In genomic region chr18:54218299-54218698, GRCh38 we compare ENCODE assay signal across 25 cellular contexts. TPM values are rescaled to one million over a fixed set of nuclear protein-coding genes. Genes with fewer than 3 reads are reported as not detected.
DNase-seq lines count a peak whose midpoint lies in the region; ATAC-seq and TF ChIP-seq lines count a peak whose summit lies in the region.
"Had no signal": no experiment of that assay in that cellular context is flagged by ENCODE, and none has a peak within 500 bp of the region (broad histone marks: within the 10 kb centered on the region; RNA-seq: fewer than 3 reads in every experiment).

No MANE protein-coding gene starts in this region.

- POLR2A ChIA-PET in A673 (lab: Charles Lee; ENCODE audit: low non-redundant PET), result interaction anchor here (0.6 kb wide), 1 partner anchor 50 kb away, joined by 5 read pairs; no protein-coding TSS in a partner anchor

- CTCF ChIA-PET in A673 (lab: Charles Lee), result no interaction called here
- CTCF ChIA-PET in activated CD8-positive, alpha-beta memory T cell treated with anti-CD3 and anti-CD28 coated beads, Interleukin-2, amount 10 ng/mL, durations not matched to agents 7 days and 5 days (lab: Charles Lee), result interaction anchor here (0.6 to 1.5 kb wide), 3 partner anchors 16 to 753 kb away, joined by 3 to 6 read pairs (median 3); partner anchors contain the start of gene POLI

- no peaks in the 10 kb centered on the region for H3K27me3 Mint-ChIP-seq in activated CD8-positive, alpha-beta memory T cell treated with anti-CD3 and anti-CD28 coated beads, Interleukin-2, amount 10 ng/mL, durations not matched to agents 7 days and 5 days
- H3K27me3 Mint-ChIP-seq: activated naive CD8-positive, alpha-beta T cell treated with anti-CD3 and anti-CD28 coated beads, Interleukin-2, amount 10 ng/mL, durations not matched to agents 7 days and 5 days had no signal

- H3K9me3 ChIP-seq in A673 (ENCODE audit: low read depth, low read length, poor library complexity, severe bottlenecking), result no peaks in the 10 kb centered on the region
- no peaks in the 10 kb centered on the region for H3K9me3 ChIP-seq in left ventricle myocardium inferior (replicated peaks)
- H3K9me3 ChIP-seq in WERI-Rb-1 (ENCODE audit: severe bottlenecking), result no peaks in the 10 kb centered on the region
- H3K9me3 ChIP-seq: HAP-1, testis had no signal

- DNase-seq in A673 (ENCODE audit: low spot score) (peak; percentile 69), GM12864 (ENCODE audit: low read depth) (no peak), NCI-H82 (lab: John Stamatoyannopoulos, UW) (peak; percentile 90), left lobe of liver (ENCODE audit: low spot score) (no peak), left ventricle myocardium inferior (no peak), WERI-Rb-1 (no peak)
- DNase-seq in activated CD8-positive, alpha-beta memory T cell treated with anti-CD3 and anti-CD28 coated beads, Interleukin-2, amount 10 ng/mL, durations not matched to agents 7 days and 5 days, result no peak
- DNase-seq: activated CD4-positive, alpha-beta T cell treated with anti-CD3 and anti-CD28 coated beads, Interleukin-2, amount 50 U/mL, for 1 hour; activated CD4-positive, CD25-positive, alpha-beta regulatory T cell; activated gamma-delta T cell; activated naive CD8-positive, alpha-beta T cell treated with anti-CD3 and anti-CD28 coated beads, Interleukin-2, amount 10 ng/mL, durations not matched to agents 7 days and 5 days; activated T-cell treated with anti-CD3 and anti-CD28 coated beads, Interleukin-2, amount 50 U/mL, for 4 hours; aorta; effector CD4-positive, alpha-beta T cell; kidney glomerular epithelial cell; NCI-H1092 treated with DMSO at 0.1 percent for 48 hours; NCI-H187; NCI-H2171; PC-3; stimulated activated naive CD8-positive, alpha-beta T cell treated with anti-CD3 and anti-CD28 coated beads, Interleukin-15, Interleukin-2, amounts not matched to agents 100 U/mL and 50 U/mL, for 24 hours; testis had no signal

- H3K36me3 Mint-ChIP-seq in activated CD8-positive, alpha-beta memory T cell treated with anti-CD3 and anti-CD28 coated beads, Interleukin-2, amount 10 ng/mL, durations not matched to agents 7 days and 5 days, result peaks cover 31% of the 10 kb centered on the region

- H3K27ac Mint-ChIP-seq in activated CD8-positive, alpha-beta memory T cell treated with anti-CD3 and anti-CD28 coated beads, Interleukin-2, amount 10 ng/mL, durations not matched to agents 7 days and 5 days, result no peak overlapping the region
- H3K27ac Mint-ChIP-seq: activated naive CD8-positive, alpha-beta T cell treated with anti-CD3 and anti-CD28 coated beads, Interleukin-2, amount 10 ng/mL, durations not matched to agents 7 days and 5 days had no signal

- no peaks in the 10 kb centered on the region for H3K9me3 Mint-ChIP-seq in activated CD8-positive, alpha-beta memory T cell treated with anti-CD3 and anti-CD28 coated beads, Interleukin-2, amount 10 ng/mL, durations not matched to agents 7 days and 5 days (ENCODE audit: low read depth)
- H3K9me3 Mint-ChIP-seq: activated naive CD8-positive, alpha-beta T cell treated with anti-CD3 and anti-CD28 coated beads, Interleukin-2, amount 10 ng/mL, durations not matched to agents 7 days and 5 days; activated T-cell treated with anti-CD3 and anti-CD28 coated beads, Interleukin-2, amount 50 U/mL, for 4 hours had no signal

- peaks cover 62% of the 10 kb centered on the region for H3K4me1 Mint-ChIP-seq in activated CD8-positive, alpha-beta memory T cell treated with anti-CD3 and anti-CD28 coated beads, Interleukin-2, amount 10 ng/mL, durations not matched to agents 7 days and 5 days

- no peak overlapping the region for H3K4me3 Mint-ChIP-seq in activated CD8-positive, alpha-beta memory T cell treated with anti-CD3 and anti-CD28 coated beads, Interleukin-2, amount 10 ng/mL, durations not matched to agents 7 days and 5 days
- H3K4me3 Mint-ChIP-seq: activated naive CD8-positive, alpha-beta T cell treated with anti-CD3 and anti-CD28 coated beads, Interleukin-2, amount 10 ng/mL, durations not matched to agents 7 days and 5 days; activated T-cell treated with anti-CD3 and anti-CD28 coated beads, Interleukin-2, amount 50 U/mL, for 4 hours had no signal

- H3K27me3 ChIP-seq in A673 (replicated peaks; ENCODE audit: insufficient read depth, low read depth, low read length, poor library complexity) (no peaks in the 10 kb centered on the region), left ventricle myocardium inferior (ENCODE audit: low read depth) (no peaks in the 10 kb centered on the region), WERI-Rb-1 (ENCODE audit: insufficient read depth, low read depth, severe bottlenecking) (no peaks in the 10 kb centered on the region)
- H3K27me3 ChIP-seq: hepatocyte, testis had no signal

- H3K4me3 ChIP-seq in A673 (ENCODE audit: low read depth, low read length, poor library complexity, severe bottlenecking), result no peak overlapping the region
- peak overlapping the region; percentile 47; the same call in 1 of the 2 replicates for H3K4me3 ChIP-seq in GM12864 (ENCODE audit: low read depth, low read length)
- no peak overlapping the region for H3K4me3 ChIP-seq in left ventricle myocardium inferior
- no peak overlapping the region for H3K4me3 ChIP-seq in WERI-Rb-1 (ENCODE audit: low read depth, low read length)
- H3K4me3 ChIP-seq: HAP-1, hepatocyte, skin epidermis, testis had no signal

- H3K4me1 ChIP-seq in A673 (ENCODE audit: insufficient read depth, low read length, poor library complexity, severe bottlenecking) (peaks cover 51% of the 10 kb centered on the region), left ventricle myocardium inferior (peaks cover 77% of the 10 kb centered on the region)

- ATAC-seq in left lobe of liver, result peak; percentile 74
- no peak for ATAC-seq in GM21786 (IDR thresholded peaks at IDR 0.05; ENCODE audit: unreplicated experiment)
- ATAC-seq in activated CD8-positive, alpha-beta memory T cell treated with anti-CD3 and anti-CD28 coated beads, Interleukin-2, amount 10 ng/mL, durations not matched to agents 7 days and 5 days, result no peak
- ATAC-seq: activated T-cell treated with anti-CD3 and anti-CD28 coated beads, Interleukin-2, amount 50 U/mL, for 4 hours; PC-3; stimulated activated naive CD8-positive, alpha-beta T cell treated with anti-CD3 and anti-CD28 coated beads, Interleukin-15, Interleukin-2, amounts not matched to agents 100 U/mL and 50 U/mL, for 24 hours had no signal

- intact Hi-C loops in A673 (cut with micrococcal nuclease; ENCODE audit: unreplicated experiment), result no loop called here
- intact Hi-C loops in left ventricle myocardium inferior (cut with micrococcal nuclease), result no loop called here

- BruUV-seq in A673 (replicated peaks; lab: Mats Ljungman, UMichigan), result no TSS peak

- H3K27ac ChIP-seq in A673 (ENCODE audit: low read depth, low read length, poor library complexity, severe bottlenecking), result no peak overlapping the region
- no peak overlapping the region for H3K27ac ChIP-seq in left ventricle myocardium inferior (replicated peaks)
- no peak overlapping the region for H3K27ac ChIP-seq in WERI-Rb-1
- H3K27ac ChIP-seq: hepatocyte, skin epidermis, testis had no signal

- TF ChIP-seq CTCF in A673 (conservative IDR thresholded peaks at IDR 0.05; ENCODE audit: low read depth, low read length) (no peak), GM12864 (IDR thresholded peaks at IDR 0.05; ENCODE audit: low read depth, low read length, missing control alignments) (no peak), left ventricle myocardium inferior (IDR thresholded peaks at IDR 0.05; ENCODE audit: borderline replicate concordance) (no peak), WERI-Rb-1 (IDR thresholded peaks at IDR 0.05; ENCODE audit: low read depth, low read length) (no peak)

- no peaks in the 10 kb centered on the region for H3K36me3 ChIP-seq in A673 (ENCODE audit: insufficient read depth, low read length, poor library complexity, severe bottlenecking)
- no peaks in the 10 kb centered on the region for H3K36me3 ChIP-seq in left ventricle myocardium inferior
- peaks cover 3% of the 10 kb centered on the region; the same call in 1 of the 2 replicates for H3K36me3 ChIP-seq in WERI-Rb-1

RNA-seq across cellular contexts. Expression of gene MBD2, which starts 6.2 kb away (rescaled TPM):
- total RNA-seq in A673 (2021) (79.7 and 86.7 TPM in 2 replicates), left lobe of liver (29.1 TPM), left ventricle myocardium inferior (43.7 TPM)
- 100 to 1,000 TPM; 148 to 178 TPM for total RNA-seq in activated CD8-positive, alpha-beta memory T cell treated with anti-CD3 and anti-CD28 coated beads, Interleukin-2, amount 10 ng/mL, durations not matched to agents 7 days and 5 days

RNA-seq across cellular contexts. Expression of gene POLI, which starts 51.0 kb away (rescaled TPM):
- 33.6 and 35.6 TPM in 2 replicates for total RNA-seq in A673 (2021)
- total RNA-seq in left lobe of liver, result 12.8 TPM
- total RNA-seq in left ventricle myocardium inferior, result 17.8 TPM
- total RNA-seq in activated CD8-positive, alpha-beta memory T cell treated with anti-CD3 and anti-CD28 coated beads, Interleukin-2, amount 10 ng/mL, durations not matched to agents 7 days and 5 days, result 10 to 100 TPM; 10.2 to 12.3 TPM

Comparison
In these comparisons a context has a peak if more than half of its experiments do, and no peak if none do; other contexts are left out.
1. DNase-seq: peak in A673 (single experiment) and NCI-H82 (single experiment); none in GM12864 (single experiment), left lobe of liver (single experiment), left ventricle myocardium inferior (single experiment), WERI-Rb-1 (single experiment) and activated CD8-positive, alpha-beta memory T cell treated with anti-CD3 and anti-CD28 coated beads, Interleukin-2, amount 10 ng/mL, durations not matched to agents 7 days and 5 days (single experiment).